In genomic region chr14:95140060-95140858, GRCh38 we compare ENCODE assay signal across 8 cellular contexts. TPM values are rescaled to one million over a fixed set of nuclear protein-coding genes. Genes with fewer than 3 reads are reported as not detected.
DNase-seq lines count a peak whose midpoint lies in the region; ATAC-seq and TF ChIP-seq lines count a peak whose summit lies in the region.

No MANE protein-coding gene starts in this region.

- no peaks in the 10 kb centered on the region for H3K27me3 Mint-ChIP-seq in CD4-positive, CD25-positive, alpha-beta regulatory T cell
- H3K27me3 Mint-ChIP-seq in effector memory CD8-positive, alpha-beta T cell: no peaks in the 10 kb centered on the region

- H3K36me3 Mint-ChIP-seq in CD4-positive, CD25-positive, alpha-beta regulatory T cell: peaks cover 8% of the 10 kb centered on the region
- no peaks in the 10 kb centered on the region for H3K36me3 Mint-ChIP-seq in effector memory CD8-positive, alpha-beta T cell (ENCODE audit: insufficient read depth)

- H3K79me2 ChIP-seq in osteoblast (ENCODE audit: insufficient read depth, low read length): peaks cover 95% of the 10 kb centered on the region

- peaks cover 9 to 10% of the 10 kb centered on the region in 2 experiments for H3K9me3 ChIP-seq in CD4-positive, CD25-positive, alpha-beta regulatory T cell (ENCODE audit: control insufficient read depth in 2 of 2, low read length in 2 of 2)
- no peaks in the 10 kb centered on the region for H3K9me3 ChIP-seq in osteoblast (ENCODE audit: low read depth, low read length)

- H3K9me3 Mint-ChIP-seq in CD4-positive, CD25-positive, alpha-beta regulatory T cell: peaks cover 0 to 8% (median 4%) of the 10 kb centered on the region in 7 donors
- H3K9me3 Mint-ChIP-seq in effector memory CD8-positive, alpha-beta T cell: peaks cover 2 to 8% of the 10 kb centered on the region in 2 donors

- peaks cover 43 to 89% (median 61%) of the 10 kb centered on the region in 4 donors for H3K4me1 Mint-ChIP-seq in CD4-positive, CD25-positive, alpha-beta regulatory T cell
- H3K4me1 Mint-ChIP-seq in effector memory CD8-positive, alpha-beta T cell (ENCODE audit: low read depth in 2 of 2): peaks cover 38 to 76% of the 10 kb centered on the region in 2 donors

- peaks cover 50% of the 10 kb centered on the region for H4K20me1 ChIP-seq in osteoblast (ENCODE audit: insufficient read depth, low read length)

- no peaks in the 10 kb centered on the region for H3K27me3 ChIP-seq in CD4-positive, CD25-positive, alpha-beta regulatory T cell (ENCODE audit: control insufficient read depth, insufficient read depth, low read length)
- H3K27me3 ChIP-seq in osteoblast (ENCODE audit: insufficient read depth, low read length): no peaks in the 10 kb centered on the region

- H3K27ac ChIP-seq in CD4-positive, CD25-positive, alpha-beta regulatory T cell (ENCODE audit: insufficient read depth, low read length, poor library complexity, severe bottlenecking): no peak overlapping the region
- peak overlapping the region; percentile 39 for H3K27ac ChIP-seq in osteoblast (ENCODE audit: low read depth, low read length)

- peaks cover 22% of the 10 kb centered on the region for H3K4me1 ChIP-seq in CD4-positive, CD25-positive, alpha-beta regulatory T cell (ENCODE audit: control insufficient read depth, insufficient read depth, low read length, poor library complexity, severe bottlenecking)
- H3K4me1 ChIP-seq in osteoblast (ENCODE audit: insufficient read depth, low read length): peaks cover 16% of the 10 kb centered on the region

- H3K36me3 ChIP-seq in CD4-positive, CD25-positive, alpha-beta regulatory T cell (ENCODE audit: control insufficient read depth, insufficient read depth, low read length): peaks cover 13% of the 10 kb centered on the region
- H3K36me3 ChIP-seq in osteoblast (ENCODE audit: insufficient read depth, low read length): no peaks in the 10 kb centered on the region

- no peak for TF ChIP-seq CTCF in osteoblast (IDR thresholded peaks at IDR 0.05; ENCODE audit: extremely low read depth, low read depth, low read length)

- no peak for ATAC-seq in CD4-positive, CD25-positive, alpha-beta regulatory T cell (ENCODE audit: low read depth in 2 of 2)
- ATAC-seq in effector memory CD8-positive, alpha-beta T cell (replicated peaks): no peak
- no peak for ATAC-seq in GM19324 (IDR thresholded peaks at IDR 0.05; ENCODE audit: low FRiP score, unreplicated experiment)
- ATAC-seq in HG02571 (IDR thresholded peaks at IDR 0.05; ENCODE audit: unreplicated experiment): no peak

- no peak overlapping the region for H3K4me3 ChIP-seq in CD4-positive, CD25-positive, alpha-beta regulatory T cell (ENCODE audit: low read depth, low read length)
- no peak overlapping the region for H3K4me3 ChIP-seq in osteoblast (ENCODE audit: insufficient read depth, low read length)

- H2AFZ ChIP-seq in osteoblast (ENCODE audit: low read length): no peak overlapping the region

- peak overlapping the region in 2 of 3 donors; percentile 15 to 29 for H3K27ac Mint-ChIP-seq in CD4-positive, CD25-positive, alpha-beta regulatory T cell
- peak overlapping the region; percentile 50 to 52 for H3K27ac Mint-ChIP-seq in effector memory CD8-positive, alpha-beta T cell

- H3K4me2 ChIP-seq in osteoblast (ENCODE audit: insufficient read depth, low read length): no peak overlapping the region

- H3K4me3 Mint-ChIP-seq in CD4-positive, CD25-positive, alpha-beta regulatory T cell: no peak overlapping the region
- no peak overlapping the region for H3K4me3 Mint-ChIP-seq in effector memory CD8-positive, alpha-beta T cell

- no peak for DNase-seq in CD4-positive, CD25-positive, alpha-beta regulatory T cell
- DNase-seq in MV-4-11 (lab: John Stamatoyannopoulos, UW) (peak; percentile 87), osteoblast (ENCODE audit: insufficient read length, low spot score, missing footprints) (no peak), NCI-H2081 treated with DMSO at 0.1 percent for 48 hours (lab: John Stamatoyannopoulos, UW) (no peak), NCI-H82 treated with DMSO at 0.1 percent for 48 hours (lab: John Stamatoyannopoulos, UW; ENCODE audit: unreplicated experiment) (no peak)
- DNase-seq in effector memory CD8-positive, alpha-beta T cell: no peak

RNA-seq across cellular contexts. Expression of gene DICER1, which starts 17.1 kb away (rescaled TPM):
- 52.0 TPM for total RNA-seq in CD4-positive, CD25-positive, alpha-beta regulatory T cell
- polyA plus RNA-seq in CD4-positive, CD25-positive, alpha-beta regulatory T cell: 10 to 100 TPM; 12.4 to 15.7 (median 12.9) TPM
- 53.6 and 55.7 TPM in 2 replicates for total RNA-seq in osteoblast
